ENCODE assay signal across 9 cellular contexts in the genomic region with DNA sequence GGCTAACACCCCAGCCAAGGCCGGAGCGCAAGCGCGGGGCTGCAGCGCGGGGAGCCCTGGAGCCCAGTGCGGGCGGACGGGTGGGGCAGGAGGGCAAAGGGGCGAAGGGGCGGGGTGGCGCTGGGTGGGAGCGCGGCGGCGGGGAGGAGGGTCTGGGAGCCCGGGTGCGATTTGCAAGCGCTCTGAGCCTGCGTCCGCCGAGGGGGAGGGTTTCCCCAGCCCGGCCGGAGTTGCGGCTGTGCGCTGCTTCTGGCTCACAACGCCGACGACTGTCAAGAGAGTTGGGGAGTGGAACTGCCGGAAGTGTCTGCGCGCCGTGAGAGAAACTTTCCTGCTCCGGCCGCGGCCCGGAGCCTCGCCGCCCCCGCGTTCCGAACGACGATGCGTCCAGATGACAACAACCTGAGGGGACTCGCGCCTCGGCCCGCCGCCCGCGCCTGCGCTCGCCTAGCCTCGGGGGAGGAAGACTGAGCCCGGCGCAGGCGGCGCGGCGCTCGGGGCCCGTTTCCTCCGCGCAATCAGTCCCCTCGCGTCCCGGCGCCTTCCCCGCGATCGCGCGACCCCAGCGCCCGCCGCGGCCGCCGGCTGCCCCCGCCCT. TPM values are rescaled to one million over a fixed set of nuclear protein-coding genes. Genes with fewer than 3 reads are reported as not detected.
A peak's percentile ranks its signal among the peaks of the same experiment; 100 is the strongest.
DNase-seq lines count a peak whose midpoint lies in the region; ATAC-seq, FAIRE-seq and TF ChIP-seq lines count a peak whose summit lies in the region.
"Had no signal": no experiment of that assay in that cellular context is flagged by ENCODE, and none has a peak within 500 bp of the region (broad histone marks: within the 10 kb centered on the region; RNA-seq: fewer than 3 reads in every experiment).

A gene with protein sequence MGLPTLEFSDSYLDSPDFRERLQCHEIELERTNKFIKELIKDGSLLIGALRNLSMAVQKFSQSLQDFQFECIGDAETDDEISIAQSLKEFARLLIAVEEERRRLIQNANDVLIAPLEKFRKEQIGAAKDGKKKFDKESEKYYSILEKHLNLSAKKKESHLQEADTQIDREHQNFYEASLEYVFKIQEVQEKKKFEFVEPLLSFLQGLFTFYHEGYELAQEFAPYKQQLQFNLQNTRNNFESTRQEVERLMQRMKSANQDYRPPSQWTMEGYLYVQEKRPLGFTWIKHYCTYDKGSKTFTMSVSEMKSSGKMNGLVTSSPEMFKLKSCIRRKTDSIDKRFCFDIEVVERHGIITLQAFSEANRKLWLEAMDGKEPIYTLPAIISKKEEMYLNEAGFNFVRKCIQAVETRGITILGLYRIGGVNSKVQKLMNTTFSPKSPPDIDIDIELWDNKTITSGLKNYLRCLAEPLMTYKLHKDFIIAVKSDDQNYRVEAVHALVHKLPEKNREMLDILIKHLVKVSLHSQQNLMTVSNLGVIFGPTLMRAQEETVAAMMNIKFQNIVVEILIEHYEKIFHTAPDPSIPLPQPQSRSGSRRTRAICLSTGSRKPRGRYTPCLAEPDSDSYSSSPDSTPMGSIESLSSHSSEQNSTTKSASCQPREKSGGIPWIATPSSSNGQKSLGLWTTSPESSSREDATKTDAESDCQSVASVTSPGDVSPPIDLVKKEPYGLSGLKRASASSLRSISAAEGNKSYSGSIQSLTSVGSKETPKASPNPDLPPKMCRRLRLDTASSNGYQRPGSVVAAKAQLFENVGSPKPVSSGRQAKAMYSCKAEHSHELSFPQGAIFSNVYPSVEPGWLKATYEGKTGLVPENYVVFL (plus strand): TSS at position 257 of the 598 bp plus-strand sequence. CDS start 391 bp downstream, outside the sequence.

- ATAC-seq in HG03139 (IDR thresholded peaks at IDR 0.05; ENCODE audit: unreplicated experiment): peak; percentile 69

- TF ChIP-seq POLR2A in GM19099 (IDR thresholded peaks at IDR 0.05; ENCODE audit: extremely low read depth, insufficient read length, low read depth) (peak; percentile 45), spleen (IDR thresholded peaks at IDR 0.05) (no peak)

- H3K79me2 ChIP-seq in keratinocyte (ENCODE audit: control insufficient read depth, insufficient read depth, low read length): peaks cover 2% of the 10 kb centered on the region

- no peak for FAIRE-seq in keratinocyte (lab: Jason Lieb, UNC)
- FAIRE-seq: colon had no signal

- no peaks in the 10 kb centered on the region for H3K27me3 ChIP-seq in keratinocyte (ENCODE audit: control insufficient read depth, extremely low read depth, insufficient read depth, low read length)
- peaks cover 0 to 16% (median 0%) of the 10 kb centered on the region in 7 donors for H3K27me3 ChIP-seq in spleen (replicated peaks in 1 of 7)

- H4K20me1 ChIP-seq in keratinocyte (ENCODE audit: control insufficient read depth, extremely low read depth, insufficient read depth, low read length): no peaks in the 10 kb centered on the region

- TF ChIP-seq CTCF in keratinocyte (optimal IDR thresholded peaks at IDR 0.05 in 1 of 3, IDR thresholded peaks at IDR 0.05 in 1 of 3, conservative IDR thresholded peaks at IDR 0.05 in 1 of 3; ENCODE audit: extremely low read depth in 1 of 3, insufficient read depth in 2 of 3, low read length in 3 of 3) (no peak), spleen (IDR thresholded peaks at IDR 0.05 in 8 of 11, conservative IDR thresholded peaks at IDR 0.05 in 3 of 11) (no peak)

- dilution Hi-C loops in keratinocyte (cut with MboI; ENCODE audit: extremely low pct_ligation_motif_present, low sequenced_read_pairs): no loop called here

- peak within 1 kb of the TSS; percentile 93 for H2AFZ ChIP-seq in keratinocyte (ENCODE audit: control insufficient read depth, low read length)

- peak; percentile 6 for DNase-seq in COLO668 (lab: John Stamatoyannopoulos, UW; ENCODE audit: unreplicated experiment)
- DNase-seq in RPMI7951 (ENCODE audit: low read depth): peak; percentile 75
- DNase-seq in cerebellum (ENCODE audit: low spot score): peak; percentile 5
- DNase-seq in keratinocyte (ENCODE audit: low read depth, low spot score): no peak
- peak; percentile 91 for DNase-seq in spleen
- DNase-seq in effector CD4-positive, alpha-beta T cell: no peak

- peak within 1 kb of the TSS; percentile 87 for H3K4me2 ChIP-seq in keratinocyte (ENCODE audit: control insufficient read depth, extremely low read depth, insufficient read depth, low read depth, low read length)

- H3K9me3 ChIP-seq in keratinocyte (ENCODE audit: control insufficient read depth, low read depth, low read length) (no peaks in the 10 kb centered on the region), spleen (no peaks in the 10 kb centered on the region)

- peak within 1 kb of the TSS; percentile 71 for H3K27ac ChIP-seq in keratinocyte (ENCODE audit: control insufficient read depth, insufficient read depth, low read length)
- H3K27ac ChIP-seq in spleen: peak within 1 kb of the TSS; percentile 45 to 89 (median 84)

- 0 to 2% (median 1%) methylated on average over 31 to 81 of the region's 81 CpGs for whole genome bisulfite sequencing in spleen, 5 donors

- no peaks in the 10 kb centered on the region for H3K36me3 ChIP-seq in keratinocyte (ENCODE audit: control insufficient read depth in 2 of 2, extremely low read depth in 1 of 2, insufficient read depth in 2 of 2, low read length in 2 of 2)
- no peaks in the 10 kb centered on the region for H3K36me3 ChIP-seq in spleen

- H3K9ac ChIP-seq in keratinocyte (ENCODE audit: control insufficient read depth, extremely low read depth, insufficient read depth, low read length): peak within 1 kb of the TSS; percentile 87

- peaks cover 35% of the 10 kb centered on the region for H3K4me1 ChIP-seq in keratinocyte (ENCODE audit: control insufficient read depth, extremely low read depth, insufficient read depth, low read length)
- H3K4me1 ChIP-seq in spleen: peaks cover 0 to 75% (median 33%) of the 10 kb centered on the region in 6 donors

- intact Hi-C loops in spleen (cut with DNase I; ENCODE audit: low total_unique reads): loop anchor here (10.0 kb wide), 1 partner anchor 168 kb away; no protein-coding TSS in a partner anchor

- H3K4me3 ChIP-seq in keratinocyte (ENCODE audit: control insufficient read depth in 2 of 3, extremely low read depth in 1 of 3, insufficient read depth in 2 of 3, low read depth in 1 of 3, low read length in 3 of 3) (peak within 1 kb of the TSS; percentile 64 to 84 (median 82)), spleen (peak within 1 kb of the TSS; percentile 22 to 86 (median 60))

- H3K9me1 ChIP-seq in keratinocyte (ENCODE audit: control insufficient read depth, extremely low read depth, insufficient read depth, low read length): no peaks in the 10 kb centered on the region

RNA-seq across cellular contexts. Expression of the gene that starts here (rescaled TPM):
- total RNA-seq in RPMI7951 (2014; rRNA removed; shearing (Covaris generic)): 9.4 and 11.4 TPM in 2 replicates
- total RNA-seq in cerebellum (21.4 TPM), spleen (10 to 100 TPM; 11.5 to 31.0 (median 21.2) TPM)
- polyA plus RNA-seq in keratinocyte (3.3 to 5.5 TPM (median 4.8 TPM) in 3 replicates), spleen (1 to 10 TPM; 3.5 to 4.3 (median 3.5) TPM)
- 1.3 TPM for polyA plus RNA-seq in keratinocyte (2011; ENCODE audit: low read depth)
- 2.4 and 5.0 TPM in 2 replicates for polyA plus RNA-seq in keratinocyte (2011; cell fraction: cytosol; rRNA removed)
- polyA plus RNA-seq in keratinocyte (2011; cell fraction: nucleus; rRNA removed): 5.8 and 6.3 TPM in 2 replicates
- polyA plus RNA-seq in keratinocyte (2012; ENCODE audit: low replicate concordance): 1.2 and 2.5 TPM in 2 replicates
- 5.7 to 10.5 TPM (median 5.7 TPM) in 3 replicates for polyA minus RNA-seq in keratinocyte
- polyA minus RNA-seq in keratinocyte (2011; cell fraction: cytosol; rRNA and poly(A)+ RNA removed): 3.6 TPM
- polyA minus RNA-seq in keratinocyte (2011; cell fraction: nucleus; rRNA and poly(A)+ RNA removed): 7.3 and 15.4 TPM in 2 replicates

Comparison
In these comparisons a context has a peak if more than half of its experiments do, and no peak if none do; other contexts are left out.
1. DNase-seq: peak in COLO668 (single experiment), RPMI7951 (single experiment), cerebellum (single experiment) and spleen (single experiment); none in keratinocyte (single experiment) and effector CD4-positive, alpha-beta T cell (single experiment).